Comparison of ENCODE assay signal across 8 cellular contexts in the genomic region with DNA sequence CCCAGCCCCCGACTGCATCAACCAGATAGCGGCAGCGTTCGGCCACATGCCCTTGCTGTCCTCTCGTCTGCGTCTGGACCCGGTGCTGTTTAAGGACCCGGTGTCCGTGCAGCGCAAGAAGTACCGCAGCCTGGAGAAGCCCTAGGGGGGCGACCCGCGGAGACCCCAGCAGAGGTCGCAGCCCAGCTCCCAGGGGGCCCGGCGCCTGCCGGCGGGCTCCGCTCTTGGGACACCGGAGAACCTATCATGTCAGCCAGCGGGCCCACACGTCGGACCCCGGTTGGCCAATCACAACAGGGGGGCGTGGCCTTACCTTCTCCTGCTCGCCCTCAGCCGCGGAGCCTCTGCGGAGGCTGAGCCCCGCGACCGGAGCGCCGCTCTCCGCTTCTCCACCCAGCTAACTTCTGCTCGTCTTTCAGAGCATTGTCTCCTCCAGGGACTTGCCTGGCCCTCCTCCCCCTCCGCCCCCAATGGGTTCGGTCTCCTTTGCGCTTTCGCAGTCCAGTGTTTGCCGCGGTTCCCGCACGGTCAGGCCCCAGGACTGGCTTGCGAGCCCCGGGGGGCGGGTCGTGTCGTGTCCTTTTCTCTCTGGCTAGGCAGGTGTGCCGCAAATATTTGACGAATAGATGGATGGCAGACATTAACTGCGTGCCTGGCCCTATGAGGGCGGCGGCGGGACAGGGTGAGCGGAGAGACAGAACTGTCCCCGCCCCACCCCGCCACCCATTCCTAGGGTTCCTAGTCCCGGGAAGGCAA. TPM values are rescaled to one million over a fixed set of nuclear protein-coding genes. Genes with fewer than 3 reads are reported as not detected.
A peak's percentile ranks its signal among the peaks of the same experiment; 100 is the strongest.
DNase-seq lines count a peak whose midpoint lies in the region; TF ChIP-seq lines count a peak whose summit lies in the region.

No MANE protein-coding gene starts in this region.

- peaks cover 11% of the 10 kb centered on the region for H3K4me1 Mint-ChIP-seq in activated naive CD4-positive, alpha-beta T cell treated with anti-CD3 and anti-CD28 coated beads, Interleukin-2, amount 50 U/mL, for 24 hours

- peak overlapping the region; percentile 66; the same call in 1 of the 2 replicates for H3K9ac ChIP-seq in SK-N-SH

- H3F3A ChIP-seq in SK-N-SH (replicated peaks; ENCODE audit: insufficient read depth), result peaks cover 4% of the 10 kb centered on the region

- H3K27me3 Mint-ChIP-seq in activated naive CD4-positive, alpha-beta T cell treated with anti-CD3 and anti-CD28 coated beads, Interleukin-2, amount 50 U/mL, for 24 hours, result no peaks in the 10 kb centered on the region

- peak overlapping the region; percentile 97 for H3K4me3 Mint-ChIP-seq in activated naive CD4-positive, alpha-beta T cell treated with anti-CD3 and anti-CD28 coated beads, Interleukin-2, amount 50 U/mL, for 24 hours

- no peaks in the 10 kb centered on the region for H3K9me2 ChIP-seq in SK-N-SH

- peak; percentile 97 for DNase-seq in G401 (ENCODE audit: low spot score)
- DNase-seq in HEK293T (ENCODE audit: extremely low spot score), result peak; percentile 97
- peak; percentile 91 for DNase-seq in NAMALWA (ENCODE audit: low spot score)
- peak; percentile 99 for DNase-seq in SK-N-SH
- peak; percentile 39 for DNase-seq in glomerular endothelial cell (ENCODE audit: extremely low read depth, low read depth, low spot score)
- DNase-seq in occipital lobe (lab: John Stamatoyannopoulos, UW), result peak; percentile 92
- DNase-seq in suprapubic skin (ENCODE audit: low spot score in 2 of 2), result peak; percentile 96 to 97

- no peaks in the 10 kb centered on the region for H4K20me1 ChIP-seq in SK-N-SH (ENCODE audit: insufficient read depth)

- 0 out of 2 replicates have a peak, but pooled peaks cover under 1% of the 10 kb centered on the region for H3K27me3 ChIP-seq in SK-N-SH (ENCODE audit: insufficient read depth)
- peaks cover 3% of the 10 kb centered on the region for H3K27me3 ChIP-seq in suprapubic skin

- in situ Hi-C loops in G401 (cut with HindIII; ENCODE audit: low sequenced_read_pairs), result no loop called here

- peak in 1 of 2 donors; percentile 40 for TF ChIP-seq POLR2A in suprapubic skin (IDR thresholded peaks at IDR 0.05)

- H3K36me3 Mint-ChIP-seq in activated naive CD4-positive, alpha-beta T cell treated with anti-CD3 and anti-CD28 coated beads, Interleukin-2, amount 50 U/mL, for 24 hours, result no peaks in the 10 kb centered on the region

- H3K4me1 ChIP-seq in SK-N-SH (ENCODE audit: control insufficient read depth in 1 of 2, insufficient read depth in 2 of 2, low read depth in 1 of 2, low read length in 1 of 2) (peaks cover 0 to 12% of the 10 kb centered on the region in 2 experiments; a peak in 1 of 4 replicates), suprapubic skin (peaks cover 17% of the 10 kb centered on the region)

- no peak for TF ChIP-seq RAD21 in SK-N-SH (IDR thresholded peaks at IDR 0.05; ENCODE audit: low read length)

- TF ChIP-seq EP300 in SK-N-SH (IDR thresholded peaks at IDR 0.05; ENCODE audit: borderline replicate concordance in 1 of 2, low read depth in 1 of 2, low read length in 1 of 2), result no peak
- TF ChIP-seq EP300 in suprapubic skin (IDR thresholded peaks at IDR 0.05), result no peak

- CTCF ChIA-PET in HEK293T (lab: Yijun Ruan, JAX), result interaction anchor here (0.6 to 1.8 kb wide), 14 partner anchors 8 to 134 kb away, joined by 3 to 22 read pairs (median 4); partner anchors contain the start of genes C1orf232, SLC30A2 and ZNF593
- CTCF ChIA-PET in SK-N-SH (lab: Yijun Ruan, JAX), result interaction anchor here (0.6 to 4.1 kb wide), 44 partner anchors 8 to 849 kb away, joined by 3 to 58 read pairs (median 4); partner anchors contain the start of genes CEP85, PAFAH2, PDIK1L and TRIM63

- TF ChIP-seq CTCF in SK-N-SH (IDR thresholded peaks at IDR 0.05), result peak; percentile 37; the same call in 1 of the 2 replicates
- no peak for TF ChIP-seq CTCF in suprapubic skin (IDR thresholded peaks at IDR 0.05)

- H2AFZ ChIP-seq in SK-N-SH (ENCODE audit: low read depth), result peak overlapping the region; percentile 100

- H3K27ac Mint-ChIP-seq in activated naive CD4-positive, alpha-beta T cell treated with anti-CD3 and anti-CD28 coated beads, Interleukin-2, amount 50 U/mL, for 24 hours, result peak overlapping the region; percentile 68

- H3K36me3 ChIP-seq in SK-N-SH (replicated peaks in 1 of 2; ENCODE audit: control insufficient read depth in 1 of 2, insufficient read depth in 2 of 2, low read length in 1 of 2), result no peaks in the 10 kb centered on the region
- H3K36me3 ChIP-seq in suprapubic skin, result no peaks in the 10 kb centered on the region

- no peaks in the 10 kb centered on the region for H3K9me3 Mint-ChIP-seq in activated naive CD4-positive, alpha-beta T cell treated with anti-CD3 and anti-CD28 coated beads, Interleukin-2, amount 50 U/mL, for 24 hours

- H3K27ac ChIP-seq in SK-N-SH (ENCODE audit: low read depth in 2 of 2, low read length in 1 of 2), result peak overlapping the region; percentile 28 to 69; a peak in 3 of 4 replicates
- peak overlapping the region; percentile 85 for H3K27ac ChIP-seq in suprapubic skin

- POLR2A ChIA-PET in HEK293T (lab: Yijun Ruan, JAX) (interaction anchor here (0.6 to 2.0 kb wide), 12 partner anchors 8 to 397 kb away, joined by 3 to 14 read pairs (median 4); partner anchors contain the start of genes CEP85, DHDDS and PDIK1L), SK-N-SH (lab: Yijun Ruan, JAX) (interaction anchor here (0.7 to 2.1 kb wide), 4 partner anchors 14 to 198 kb away, joined by 3 to 13 read pairs (median 4); partner anchors contain the start of gene EXTL1)

- H3K4me3 ChIP-seq in SK-N-SH (ENCODE audit: low read depth in 2 of 2, low read length in 1 of 2) (peak overlapping the region; percentile 87 to 99), suprapubic skin (peak overlapping the region; percentile 88)

- H3K9me3 ChIP-seq in SK-N-SH (no peaks in the 10 kb centered on the region), suprapubic skin (no peaks in the 10 kb centered on the region)

- H3K79me2 ChIP-seq in SK-N-SH (ENCODE audit: insufficient read depth), result no peaks in the 10 kb centered on the region

- 0% methylated on average over 20 of the region's 60 CpGs for WGBS in SK-N-SH (ENCODE audit: low lambda C conversion rate)
- 0% methylated on average over 15 of the region's 60 CpGs for WGBS in suprapubic skin

- H3K4me2 ChIP-seq in SK-N-SH, result peak overlapping the region; percentile 98

TF ChIP-seq in HEK293T, 16 proteins besides CTCF, POLR2A, EP300 and RAD21:
- TF ChIP-seq L3MBTL2 (conservative IDR thresholded peaks at IDR 0.05) (peak; percentile 89), NFRKB (IDR thresholded peaks at IDR 0.05) (no peak), SP1 (IDR thresholded peaks at IDR 0.05) (no peak), FOXK2 (IDR thresholded peaks at IDR 0.05) (no peak)

TF ChIP-seq in SK-N-SH, 30 proteins besides CTCF, POLR2A, EP300 and RAD21 (continues in another document):
- TF ChIP-seq SIN3A (IDR thresholded peaks at IDR 0.05; ENCODE audit: borderline replicate concordance, low read depth, low read length) (0 out of 2 replicates have a peak, but pooled peaks have one; percentile 6), RFX5 (IDR thresholded peaks at IDR 0.05; ENCODE audit: low read length) (peak; percentile 86), USF1 (IDR thresholded peaks at IDR 0.05; ENCODE audit: borderline replicate concordance, low read depth) (0 out of 2 replicates have a peak, but pooled peaks have one; percentile 4), NRF1 (IDR thresholded peaks at IDR 0.05; ENCODE audit: low read depth, low read length) (no peak), POLR2AphosphoS5 (IDR thresholded peaks at IDR 0.05; ENCODE audit: low read depth, low read length) (peak; percentile 42; the same call in 1 of the 2 replicates), MEF2A (IDR thresholded peaks at IDR 0.05; ENCODE audit: borderline replicate concordance, low read depth) (no peak), RXRA (IDR thresholded peaks at IDR 0.05; ENCODE audit: borderline replicate concordance, low read depth) (no peak)
- TF ChIP-seq, protein P1, sequence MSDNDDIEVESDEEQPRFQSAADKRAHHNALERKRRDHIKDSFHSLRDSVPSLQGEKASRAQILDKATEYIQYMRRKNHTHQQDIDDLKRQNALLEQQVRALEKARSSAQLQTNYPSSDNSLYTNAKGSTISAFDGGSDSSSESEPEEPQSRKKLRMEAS (IDR thresholded peaks at IDR 0.05; ENCODE audit: low read depth), result peak; percentile 52; the same call in 1 of the 2 replicates

RNA-seq across cellular contexts. Expression of gene SLC30A2, which starts 10.5 kb away (rescaled TPM):
- 0.88 TPM in 1 of 2 replicates, not detected in the other for total RNA-seq in G401 (2014; rRNA removed; shearing (Covaris generic))
- polyA plus RNA-seq in SK-N-SH (2012; rRNA removed), result not detected in 2 replicates
- not detected in 2 replicates for polyA plus RNA-seq in SK-N-SH (2012; cell fraction: cytosol; rRNA removed)
- not detected in 2 replicates for polyA plus RNA-seq in SK-N-SH (2012; cell fraction: nucleus; rRNA removed)
- total RNA-seq in glomerular endothelial cell (not detected in 2 replicates), occipital lobe (not detected), suprapubic skin (1 to 10 TPM in 2 of 4 donors, under 1 TPM in 2; 0.15 to 2.0 (median 1.1) TPM)

RNA-seq across cellular contexts. Expression of gene EXTL1, which starts 13.8 kb away (rescaled TPM):
- 88.2 and 101 TPM in 2 replicates for total RNA-seq in G401 (2014; rRNA removed; shearing (Covaris generic))
- polyA plus RNA-seq in SK-N-SH (2012; rRNA removed), result 0.58 and 1.1 TPM in 2 replicates
- 0.33 and 0.51 TPM in 2 replicates for polyA plus RNA-seq in SK-N-SH (2012; cell fraction: cytosol; rRNA removed)
- polyA plus RNA-seq in SK-N-SH (2012; cell fraction: nucleus; rRNA removed), result 3.7 and 3.8 TPM in 2 replicates
- total RNA-seq in glomerular endothelial cell (0.06 TPM in 1 of 2 replicates, not detected in the other), occipital lobe (2.3 TPM), suprapubic skin (1 to 10 TPM; 1.6 to 9.5 (median 4.2) TPM)

RNA-seq across cellular contexts. Expression of gene TRIM63, which starts 32.0 kb away (rescaled TPM):
- not detected in 2 replicates for total RNA-seq in G401 (2014; rRNA removed; shearing (Covaris generic))
- polyA plus RNA-seq in SK-N-SH (2012; rRNA removed), result not detected in 2 replicates
- polyA plus RNA-seq in SK-N-SH (2012; cell fraction: cytosol; rRNA removed), result not detected in 2 replicates
- 0.02 TPM in 1 of 2 replicates, not detected in the other for polyA plus RNA-seq in SK-N-SH (2012; cell fraction: nucleus; rRNA removed)
- total RNA-seq in glomerular endothelial cell (not detected in 2 replicates), occipital lobe (0.16 TPM), suprapubic skin (1 to 10 TPM in 3 of 4 donors, under 1 TPM in 1; 0.42 to 2.4 (median 1.5) TPM)

RNA-seq across cellular contexts. Expression of gene PAFAH2, which starts 37.5 kb away (rescaled TPM):
- total RNA-seq in G401 (2014; rRNA removed; shearing (Covaris generic)), result 6.5 and 9.2 TPM in 2 replicates
- 10.8 and 16.0 TPM in 2 replicates for polyA plus RNA-seq in SK-N-SH (2012; rRNA removed)
- polyA plus RNA-seq in SK-N-SH (2012; cell fraction: cytosol; rRNA removed), result 14.2 and 15.5 TPM in 2 replicates
- polyA plus RNA-seq in SK-N-SH (2012; cell fraction: nucleus; rRNA removed), result 10.1 and 13.5 TPM in 2 replicates
- total RNA-seq in glomerular endothelial cell (8.2 and 10.5 TPM in 2 replicates), occipital lobe (1.9 TPM), suprapubic skin (10 to 100 TPM; 16.6 to 31.3 (median 20.0) TPM)

Comparison
In these comparisons a context has a peak if more than half of its experiments do, and no peak if none do; other contexts are left out.
1. Peak in every context shown above with its lines: DNase-seq, H3K4me3 ChIP-seq and H3K27ac ChIP-seq.
2. DNase-seq: peak in every context shown above with its lines; median percentile 99 in SK-N-SH; 97 in G401; 97 in HEK293T; 96 in suprapubic skin; 92 in occipital lobe; 91 in NAMALWA; 39 in glomerular endothelial cell.